ENCODE assay signal across 9 cellular contexts in the genomic region with DNA sequence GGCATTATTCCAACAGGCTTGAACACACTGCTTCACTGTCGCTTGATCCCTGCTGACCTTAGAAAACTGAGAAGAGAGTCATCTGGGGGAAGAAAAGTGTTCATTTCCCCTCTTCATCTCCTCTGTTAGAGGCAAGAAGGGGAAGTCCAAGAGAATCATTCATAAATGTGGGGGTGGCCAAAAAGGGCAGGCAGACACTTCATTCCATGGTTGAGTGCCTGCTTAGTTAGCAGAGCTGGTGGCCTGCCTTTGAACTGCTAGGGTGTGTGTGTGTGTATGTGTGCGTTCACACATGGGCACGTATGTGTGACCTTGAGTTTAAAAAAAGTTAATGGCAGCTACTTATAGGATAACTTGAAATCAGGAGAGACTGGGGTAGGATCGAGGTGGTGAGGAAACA. TPM values are rescaled to one million over a fixed set of nuclear protein-coding genes. Genes with fewer than 3 reads are reported as not detected.
DNase-seq lines count a peak whose midpoint lies in the region; ATAC-seq, FAIRE-seq and TF ChIP-seq lines count a peak whose summit lies in the region.
"Had no signal": no experiment of that assay in that cellular context is flagged by ENCODE, and none has a peak within 500 bp of the region (broad histone marks: within the 10 kb centered on the region; RNA-seq: fewer than 3 reads in every experiment).

No MANE protein-coding gene starts in this region.

- no peak overlapping the region for H3K27ac ChIP-seq in RWPE1

- 0 out of 2 replicates have a peak, but pooled peaks cover 6% of the 10 kb centered on the region for H3K4me1 Mint-ChIP-seq in WTC11

- FAIRE-seq in G401.6 (lab: Jason Lieb, UNC) (peak; percentile 71), TTC549 (lab: Jason Lieb, UNC) (peak; percentile 62)

- POLR2A ChIA-PET in WTC11 (lab: Charles Lee) = no interaction called here
- POLR2A ChIA-PET in RWPE1 (lab: Yijun Ruan, JAX; ENCODE audit: low non-redundant PET) = no interaction called here

- no peak overlapping the region for H3K4me3 Mint-ChIP-seq in WTC11

- peak; percentile 98 for ATAC-seq in GM19351 (IDR thresholded peaks at IDR 0.05; ENCODE audit: unreplicated experiment)
- ATAC-seq in HG03039 (IDR thresholded peaks at IDR 0.05; ENCODE audit: unreplicated experiment) = peak; percentile 96
- ATAC-seq in WTC11 = no peak

- H3K27me3 Mint-ChIP-seq in WTC11 (ENCODE audit: low read depth) = no peaks in the 10 kb centered on the region

- no peaks in the 10 kb centered on the region for H3K36me3 Mint-ChIP-seq in WTC11

- DNase-seq in medulla oblongata (ENCODE audit: extremely low spot score) (no peak), WTC11 (ENCODE audit: low spot score) (no peak), RWPE1 (ENCODE audit: low spot score) (no peak)
- no peak for DNase-seq in activated CD8-positive, alpha-beta memory T cell treated with anti-CD3 and anti-CD28 coated beads, Interleukin-2, amount 50 U/mL, for 4 hours
- DNase-seq: DMS79 treated with DMSO at 0.1 percent for 48 hours had no signal

- no peaks in the 10 kb centered on the region for H3K9me3 Mint-ChIP-seq in WTC11

- no peak for TF ChIP-seq CTCF in WTC11 (IDR thresholded peaks at IDR 0.05)
- TF ChIP-seq CTCF in RWPE1 (conservative IDR thresholded peaks at IDR 0.05; ENCODE audit: low read depth) = no peak

- CTCF ChIA-PET in WTC11 (lab: Charles Lee) (no interaction called here), RWPE1 (lab: Yijun Ruan, JAX) (no interaction called here)

- H3K27ac Mint-ChIP-seq in WTC11 = no peak overlapping the region

TF ChIP-seq in WTC11, 78 proteins besides CTCF, POLR2A, EP300 and RAD21 (continues in another document):
- TF ChIP-seq SP1 (CRISPR knock-in tag; conservative IDR thresholded peaks at IDR 0.05) = no peak
- TF ChIP-seq, protein P1, sequence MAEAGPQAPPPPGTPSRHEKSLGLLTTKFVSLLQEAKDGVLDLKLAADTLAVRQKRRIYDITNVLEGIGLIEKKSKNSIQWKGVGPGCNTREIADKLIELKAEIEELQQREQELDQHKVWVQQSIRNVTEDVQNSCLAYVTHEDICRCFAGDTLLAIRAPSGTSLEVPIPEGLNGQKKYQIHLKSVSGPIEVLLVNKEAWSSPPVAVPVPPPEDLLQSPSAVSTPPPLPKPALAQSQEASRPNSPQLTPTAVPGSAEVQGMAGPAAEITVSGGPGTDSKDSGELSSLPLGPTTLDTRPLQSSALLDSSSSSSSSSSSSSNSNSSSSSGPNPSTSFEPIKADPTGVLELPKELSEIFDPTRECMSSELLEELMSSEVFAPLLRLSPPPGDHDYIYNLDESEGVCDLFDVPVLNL (CRISPR knock-in tag; IDR thresholded peaks at IDR 0.05; ENCODE audit: borderline replicate concordance, low read depth) = no peak
- no peak for TF ChIP-seq ESRRA (CRISPR knock-in tag; IDR thresholded peaks at IDR 0.05; ENCODE audit: borderline replicate concordance)
- TF ChIP-seq, protein P2, sequence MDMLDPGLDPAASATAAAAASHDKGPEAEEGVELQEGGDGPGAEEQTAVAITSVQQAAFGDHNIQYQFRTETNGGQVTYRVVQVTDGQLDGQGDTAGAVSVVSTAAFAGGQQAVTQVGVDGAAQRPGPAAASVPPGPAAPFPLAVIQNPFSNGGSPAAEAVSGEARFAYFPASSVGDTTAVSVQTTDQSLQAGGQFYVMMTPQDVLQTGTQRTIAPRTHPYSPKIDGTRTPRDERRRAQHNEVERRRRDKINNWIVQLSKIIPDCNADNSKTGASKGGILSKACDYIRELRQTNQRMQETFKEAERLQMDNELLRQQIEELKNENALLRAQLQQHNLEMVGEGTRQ (CRISPR knock-in tag; IDR thresholded peaks at IDR 0.05) = no peak
- TF ChIP-seq, protein P3, sequence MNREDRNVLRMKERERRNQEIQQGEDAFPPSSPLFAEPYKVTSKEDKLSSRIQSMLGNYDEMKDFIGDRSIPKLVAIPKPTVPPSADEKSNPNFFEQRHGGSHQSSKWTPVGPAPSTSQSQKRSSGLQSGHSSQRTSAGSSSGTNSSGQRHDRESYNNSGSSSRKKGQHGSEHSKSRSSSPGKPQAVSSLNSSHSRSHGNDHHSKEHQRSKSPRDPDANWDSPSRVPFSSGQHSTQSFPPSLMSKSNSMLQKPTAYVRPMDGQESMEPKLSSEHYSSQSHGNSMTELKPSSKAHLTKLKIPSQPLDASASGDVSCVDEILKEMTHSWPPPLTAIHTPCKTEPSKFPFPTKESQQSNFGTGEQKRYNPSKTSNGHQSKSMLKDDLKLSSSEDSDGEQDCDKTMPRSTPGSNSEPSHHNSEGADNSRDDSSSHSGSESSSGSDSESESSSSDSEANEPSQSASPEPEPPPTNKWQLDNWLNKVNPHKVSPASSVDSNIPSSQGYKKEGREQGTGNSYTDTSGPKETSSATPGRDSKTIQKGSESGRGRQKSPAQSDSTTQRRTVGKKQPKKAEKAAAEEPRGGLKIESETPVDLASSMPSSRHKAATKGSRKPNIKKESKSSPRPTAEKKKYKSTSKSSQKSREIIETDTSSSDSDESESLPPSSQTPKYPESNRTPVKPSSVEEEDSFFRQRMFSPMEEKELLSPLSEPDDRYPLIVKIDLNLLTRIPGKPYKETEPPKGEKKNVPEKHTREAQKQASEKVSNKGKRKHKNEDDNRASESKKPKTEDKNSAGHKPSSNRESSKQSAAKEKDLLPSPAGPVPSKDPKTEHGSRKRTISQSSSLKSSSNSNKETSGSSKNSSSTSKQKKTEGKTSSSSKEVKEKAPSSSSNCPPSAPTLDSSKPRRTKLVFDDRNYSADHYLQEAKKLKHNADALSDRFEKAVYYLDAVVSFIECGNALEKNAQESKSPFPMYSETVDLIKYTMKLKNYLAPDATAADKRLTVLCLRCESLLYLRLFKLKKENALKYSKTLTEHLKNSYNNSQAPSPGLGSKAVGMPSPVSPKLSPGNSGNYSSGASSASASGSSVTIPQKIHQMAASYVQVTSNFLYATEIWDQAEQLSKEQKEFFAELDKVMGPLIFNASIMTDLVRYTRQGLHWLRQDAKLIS (CRISPR knock-in tag; IDR thresholded peaks at IDR 0.05; ENCODE audit: borderline replicate concordance) = no peak
- TF ChIP-seq, protein P4, sequence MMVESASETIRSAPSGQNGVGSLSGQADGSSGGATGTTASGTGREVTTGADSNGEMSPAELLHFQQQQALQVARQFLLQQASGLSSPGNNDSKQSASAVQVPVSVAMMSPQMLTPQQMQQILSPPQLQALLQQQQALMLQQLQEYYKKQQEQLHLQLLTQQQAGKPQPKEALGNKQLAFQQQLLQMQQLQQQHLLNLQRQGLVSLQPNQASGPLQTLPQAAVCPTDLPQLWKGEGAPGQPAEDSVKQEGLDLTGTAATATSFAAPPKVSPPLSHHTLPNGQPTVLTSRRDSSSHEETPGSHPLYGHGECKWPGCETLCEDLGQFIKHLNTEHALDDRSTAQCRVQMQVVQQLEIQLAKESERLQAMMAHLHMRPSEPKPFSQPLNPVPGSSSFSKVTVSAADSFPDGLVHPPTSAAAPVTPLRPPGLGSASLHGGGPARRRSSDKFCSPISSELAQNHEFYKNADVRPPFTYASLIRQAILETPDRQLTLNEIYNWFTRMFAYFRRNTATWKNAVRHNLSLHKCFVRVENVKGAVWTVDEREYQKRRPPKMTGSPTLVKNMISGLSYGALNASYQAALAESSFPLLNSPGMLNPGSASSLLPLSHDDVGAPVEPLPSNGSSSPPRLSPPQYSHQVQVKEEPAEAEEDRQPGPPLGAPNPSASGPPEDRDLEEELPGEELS (CRISPR knock-in tag; IDR thresholded peaks at IDR 0.05) = no peak
- TF ChIP-seq HMGA2 (CRISPR knock-in tag; IDR thresholded peaks at IDR 0.05) = no peak
- no peak for TF ChIP-seq TP53 (CRISPR knock-in tag; IDR thresholded peaks at IDR 0.05)
- TF ChIP-seq, protein P5, sequence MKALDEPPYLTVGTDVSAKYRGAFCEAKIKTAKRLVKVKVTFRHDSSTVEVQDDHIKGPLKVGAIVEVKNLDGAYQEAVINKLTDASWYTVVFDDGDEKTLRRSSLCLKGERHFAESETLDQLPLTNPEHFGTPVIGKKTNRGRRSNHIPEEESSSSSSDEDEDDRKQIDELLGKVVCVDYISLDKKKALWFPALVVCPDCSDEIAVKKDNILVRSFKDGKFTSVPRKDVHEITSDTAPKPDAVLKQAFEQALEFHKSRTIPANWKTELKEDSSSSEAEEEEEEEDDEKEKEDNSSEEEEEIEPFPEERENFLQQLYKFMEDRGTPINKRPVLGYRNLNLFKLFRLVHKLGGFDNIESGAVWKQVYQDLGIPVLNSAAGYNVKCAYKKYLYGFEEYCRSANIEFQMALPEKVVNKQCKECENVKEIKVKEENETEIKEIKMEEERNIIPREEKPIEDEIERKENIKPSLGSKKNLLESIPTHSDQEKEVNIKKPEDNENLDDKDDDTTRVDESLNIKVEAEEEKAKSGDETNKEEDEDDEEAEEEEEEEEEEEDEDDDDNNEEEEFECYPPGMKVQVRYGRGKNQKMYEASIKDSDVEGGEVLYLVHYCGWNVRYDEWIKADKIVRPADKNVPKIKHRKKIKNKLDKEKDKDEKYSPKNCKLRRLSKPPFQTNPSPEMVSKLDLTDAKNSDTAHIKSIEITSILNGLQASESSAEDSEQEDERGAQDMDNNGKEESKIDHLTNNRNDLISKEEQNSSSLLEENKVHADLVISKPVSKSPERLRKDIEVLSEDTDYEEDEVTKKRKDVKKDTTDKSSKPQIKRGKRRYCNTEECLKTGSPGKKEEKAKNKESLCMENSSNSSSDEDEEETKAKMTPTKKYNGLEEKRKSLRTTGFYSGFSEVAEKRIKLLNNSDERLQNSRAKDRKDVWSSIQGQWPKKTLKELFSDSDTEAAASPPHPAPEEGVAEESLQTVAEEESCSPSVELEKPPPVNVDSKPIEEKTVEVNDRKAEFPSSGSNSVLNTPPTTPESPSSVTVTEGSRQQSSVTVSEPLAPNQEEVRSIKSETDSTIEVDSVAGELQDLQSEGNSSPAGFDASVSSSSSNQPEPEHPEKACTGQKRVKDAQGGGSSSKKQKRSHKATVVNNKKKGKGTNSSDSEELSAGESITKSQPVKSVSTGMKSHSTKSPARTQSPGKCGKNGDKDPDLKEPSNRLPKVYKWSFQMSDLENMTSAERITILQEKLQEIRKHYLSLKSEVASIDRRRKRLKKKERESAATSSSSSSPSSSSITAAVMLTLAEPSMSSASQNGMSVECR (CRISPR knock-in tag; IDR thresholded peaks at IDR 0.05; ENCODE audit: borderline replicate concordance) = no peak
- no peak for TF ChIP-seq PRRX2 (CRISPR knock-in tag; IDR thresholded peaks at IDR 0.05)
- no peak for TF ChIP-seq NFYB (CRISPR knock-in tag; conservative IDR thresholded peaks at IDR 0.05; ENCODE audit: low read depth)
- no peak for TF ChIP-seq NR1H2 (CRISPR knock-in tag; IDR thresholded peaks at IDR 0.05)
- no peak for TF ChIP-seq RORB (CRISPR knock-in tag; IDR thresholded peaks at IDR 0.05)
- no peak for TF ChIP-seq ELF4 (CRISPR knock-in tag; IDR thresholded peaks at IDR 0.05; ENCODE audit: low read depth)
- no peak for TF ChIP-seq GRHL2 (CRISPR knock-in tag; IDR thresholded peaks at IDR 0.05; ENCODE audit: insufficient replicate concordance, severe bottlenecking)
- TF ChIP-seq NFATC4 (CRISPR knock-in tag; IDR thresholded peaks at IDR 0.05) = no peak
- no peak for TF ChIP-seq NR2C2 (CRISPR knock-in tag; IDR thresholded peaks at IDR 0.05)

RNA-seq across cellular contexts. Expression of a gene that starts 39.4 kb away (rescaled TPM):
- not detected in 3 replicates for total RNA-seq in WTC11 (2021)

RNA-seq across cellular contexts. Expression of a gene that starts 53.3 kb away (rescaled TPM):
- total RNA-seq in WTC11 (2021) = 1.6 to 2.6 TPM (median 1.7 TPM) in 3 replicates
